In the genomic region with DNA sequence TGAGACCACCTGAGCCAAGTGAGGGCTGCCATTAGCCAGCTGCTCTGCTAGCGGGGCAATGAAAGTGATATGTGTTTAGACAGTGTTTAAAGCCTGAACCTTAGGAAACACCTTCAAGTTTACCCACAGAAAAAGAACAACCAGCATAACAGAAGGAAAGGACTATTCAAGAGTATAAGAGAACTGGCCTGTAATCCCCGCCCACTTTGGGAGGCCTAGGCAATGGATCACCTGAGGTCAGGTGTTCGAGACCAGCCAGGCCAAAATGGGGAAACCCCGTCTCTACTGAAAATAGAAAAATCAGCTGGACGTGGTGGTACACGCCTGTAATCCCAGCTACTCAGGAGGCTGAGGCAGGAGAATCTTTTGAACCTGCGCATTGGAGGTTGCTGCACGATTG, we compare ENCODE assay signal across 35 cellular contexts.
"Had no signal": no experiment of that assay in that cellular context is flagged by ENCODE, and none has a peak within 500 bp of the region (broad histone marks: within the 10 kb centered on the region; RNA-seq: fewer than 3 reads in every experiment).

No MANE protein-coding gene starts in this region.

- H3K27me3 ChIP-seq: adrenal gland, ascending aorta, cardiac muscle cell had no signal

- H3K36me3 ChIP-seq: adrenal gland, ascending aorta, cardiac muscle cell had no signal

- H3K4me3 Mint-ChIP-seq: activated B cell treated with CpG ODN at 0.5 μM for 24 hours; activated CD4-positive, alpha-beta memory T cell treated with anti-CD3 and anti-CD28 coated beads for 36 hours; activated CD4-positive, alpha-beta T cell treated with anti-CD3 and anti-CD28 coated beads, Interleukin-2, amount 10 ng/mL, durations not matched to agents 24 days and 14 days; activated CD8-positive, alpha-beta memory T cell treated with anti-CD3 and anti-CD28 coated beads, Interleukin-2, amount 10 ng/mL, durations not matched to agents 7 days and 5 days; activated CD8-positive, alpha-beta T cell treated with anti-CD3 and anti-CD28 coated beads, Interleukin-2, amount 10 ng/mL, durations not matched to agents 7 days and 5 days; activated naive CD4-positive, alpha-beta T cell treated with anti-CD3 and anti-CD28 coated beads for 36 hours; activated naive CD8-positive, alpha-beta T cell treated with anti-CD3 and anti-CD28 coated beads for 36 hours; activated T-cell treated with anti-CD3 and anti-CD28 coated beads, Interleukin-2, amount 50 U/mL, for 24 hours; brain; T-helper 1 cell treated with Interleukin-12 subunit alpha and Interleukin-12 subunit beta and Interleukin-4 antibody, amounts not matched to agents 30 μg/mL and 1 μg/mL, for 36 hours; T-helper 2 cell treated with Interferon-gamma antibody and Interleukin-4, amounts not matched to agents 5 μg/mL and 100 μg/mL, for 36 hours had no signal

- H3K27me3 Mint-ChIP-seq: activated B cell treated with CpG ODN at 0.5 μM for 24 hours; activated CD4-positive, alpha-beta memory T cell treated with anti-CD3 and anti-CD28 coated beads for 36 hours; activated CD4-positive, alpha-beta T cell treated with anti-CD3 and anti-CD28 coated beads, Interleukin-2, amount 10 ng/mL, durations not matched to agents 24 days and 14 days; activated CD8-positive, alpha-beta memory T cell treated with anti-CD3 and anti-CD28 coated beads, Interleukin-2, amount 10 ng/mL, durations not matched to agents 7 days and 5 days; activated T-cell treated with anti-CD3 and anti-CD28 coated beads, Interleukin-2, amount 50 U/mL, for 24 hours had no signal

- H3K4me1 ChIP-seq: adrenal gland, ascending aorta had no signal

- H3K9me3 ChIP-seq: adrenal gland, ascending aorta had no signal

- H3K4me1 Mint-ChIP-seq: activated B cell treated with CpG ODN at 0.5 μM for 24 hours; activated CD4-positive, alpha-beta T cell treated with anti-CD3 and anti-CD28 coated beads, Interleukin-2, amount 10 ng/mL, durations not matched to agents 24 days and 14 days; activated CD8-positive, alpha-beta memory T cell treated with anti-CD3 and anti-CD28 coated beads, Interleukin-2, amount 10 ng/mL, durations not matched to agents 7 days and 5 days; activated naive CD8-positive, alpha-beta T cell treated with anti-CD3 and anti-CD28 coated beads for 36 hours had no signal

- H3K27ac Mint-ChIP-seq: activated B cell treated with CpG ODN at 0.5 μM for 24 hours; activated CD4-positive, alpha-beta memory T cell treated with anti-CD3 and anti-CD28 coated beads for 36 hours; activated CD4-positive, alpha-beta T cell treated with anti-CD3 and anti-CD28 coated beads, Interleukin-2, amount 10 ng/mL, durations not matched to agents 24 days and 14 days; activated CD8-positive, alpha-beta memory T cell treated with anti-CD3 and anti-CD28 coated beads, Interleukin-2, amount 10 ng/mL, durations not matched to agents 7 days and 5 days; activated CD8-positive, alpha-beta T cell treated with anti-CD3 and anti-CD28 coated beads, Interleukin-2, amount 10 ng/mL, durations not matched to agents 7 days and 5 days; activated naive CD4-positive, alpha-beta T cell treated with anti-CD3 and anti-CD28 coated beads for 36 hours; activated naive CD4-positive, alpha-beta T cell treated with anti-CD3 and anti-CD28 coated beads, Interleukin-2, amount 50 U/mL, for 72 hours; activated naive CD8-positive, alpha-beta T cell treated with anti-CD3 and anti-CD28 coated beads for 36 hours; activated T-cell treated with anti-CD3 and anti-CD28 coated beads, Interleukin-2, amount 50 U/mL, for 24 hours; activated T-helper 2 cell treated with anti-CD3 and anti-CD28 coated beads, Interferon-gamma antibody, Interleukin-2, Interleukin-4, amounts not matched to agents 10 μg/mL and 5 μg/mL and 100 μg/mL, durations not matched to agents 14 hours and 24 hours and 36 hours; T-helper 1 cell treated with Interleukin-12 subunit alpha and Interleukin-12 subunit beta and Interleukin-4 antibody, amounts not matched to agents 30 μg/mL and 1 μg/mL, for 36 hours; T-helper 2 cell treated with Interferon-gamma antibody and Interleukin-4, amounts not matched to agents 5 μg/mL and 100 μg/mL, for 36 hours had no signal

- H3K27ac ChIP-seq: adrenal gland, ascending aorta, cardiac muscle cell, VCaP had no signal

- ATAC-seq: activated CD8-positive, alpha-beta memory T cell treated with anti-CD3 and anti-CD28 coated beads, Interleukin-2, amount 10 ng/mL, durations not matched to agents 7 days and 5 days; activated CD8-positive, alpha-beta T cell treated with anti-CD3 and anti-CD28 coated beads, Interleukin-2, amount 10 ng/mL, durations not matched to agents 7 days and 5 days; activated naive CD4-positive, alpha-beta T cell treated with anti-CD3 and anti-CD28 coated beads, Interleukin-2, amount 50 U/mL, for 72 hours had no signal

- DNase-seq: activated B cell treated with CpG ODN at 0.5 μM for 24 hours; activated CD4-positive, alpha-beta memory T cell treated with anti-CD3 and anti-CD28 coated beads for 36 hours; activated CD4-positive, alpha-beta T cell treated with anti-CD3 and anti-CD28 coated beads for 4 hours; activated CD4-positive, alpha-beta T cell treated with anti-CD3 and anti-CD28 coated beads, Interleukin-2, amount 10 ng/mL, durations not matched to agents 24 days and 14 days; activated CD4-positive, alpha-beta T cell treated with anti-CD3 and anti-CD28 coated beads, Interleukin-2, amount 50 U/mL, for 1 hour; activated CD4-positive, alpha-beta T cell treated with anti-CD3 and anti-CD28 coated beads, Interleukin-2, amount 50 U/mL, for 4 hours; activated CD4-positive, CD25-positive, alpha-beta regulatory T cell treated with anti-CD3 and anti-CD28 coated beads, Interleukin-2, amount 50 U/mL, for 72 hours; activated CD8-positive, alpha-beta memory T cell treated with anti-CD3 and anti-CD28 coated beads for 24 hours; activated CD8-positive, alpha-beta memory T cell treated with anti-CD3 and anti-CD28 coated beads, Interleukin-2, amount 10 ng/mL, durations not matched to agents 7 days and 5 days; activated CD8-positive, alpha-beta memory T cell treated with anti-CD3 and anti-CD28 coated beads, Interleukin-2, amount 50 U/mL, for 48 hours; activated CD8-positive, alpha-beta T cell treated with anti-CD3 and anti-CD28 coated beads, Interleukin-2, amount 10 ng/mL, durations not matched to agents 7 days and 5 days; activated effector memory CD4-positive, alpha-beta T cell treated with Interleukin-2 at 50 U/mL for 16 hours; activated gamma-delta T cell treated with Interleukin-2 at 50 U/mL for 16 hours; activated naive CD4-positive, alpha-beta T cell; activated naive CD4-positive, alpha-beta T cell treated with anti-CD3 and anti-CD28 coated beads for 36 hours; activated naive CD4-positive, alpha-beta T cell treated with anti-CD3 and anti-CD28 coated beads, Interleukin-2, amount 50 U/mL, for 16 hours; activated naive CD8-positive, alpha-beta T cell treated with anti-CD3 and anti-CD28 coated beads for 36 hours; activated T-cell treated with anti-CD3 and anti-CD28 coated beads, Interleukin-2, amount 50 U/mL, for 24 hours; activated T-cell treated with anti-CD3 and anti-CD28 coated beads, Interleukin-2, amount 50 U/mL, for 48 hours; amygdala; anterior cingulate cortex; central memory CD4-positive, alpha-beta T cell; SW 1271; T-helper 1 cell; T-helper 2 cell; T-helper 9 cell had no signal

- H3K36me3 Mint-ChIP-seq: activated CD4-positive, alpha-beta memory T cell treated with anti-CD3 and anti-CD28 coated beads for 36 hours; activated CD8-positive, alpha-beta memory T cell treated with anti-CD3 and anti-CD28 coated beads, Interleukin-2, amount 10 ng/mL, durations not matched to agents 7 days and 5 days; activated naive CD8-positive, alpha-beta T cell treated with anti-CD3 and anti-CD28 coated beads for 36 hours had no signal

- H3K4me3 ChIP-seq: adrenal gland, ascending aorta, cardiac muscle cell had no signal
